In the genomic region with DNA sequence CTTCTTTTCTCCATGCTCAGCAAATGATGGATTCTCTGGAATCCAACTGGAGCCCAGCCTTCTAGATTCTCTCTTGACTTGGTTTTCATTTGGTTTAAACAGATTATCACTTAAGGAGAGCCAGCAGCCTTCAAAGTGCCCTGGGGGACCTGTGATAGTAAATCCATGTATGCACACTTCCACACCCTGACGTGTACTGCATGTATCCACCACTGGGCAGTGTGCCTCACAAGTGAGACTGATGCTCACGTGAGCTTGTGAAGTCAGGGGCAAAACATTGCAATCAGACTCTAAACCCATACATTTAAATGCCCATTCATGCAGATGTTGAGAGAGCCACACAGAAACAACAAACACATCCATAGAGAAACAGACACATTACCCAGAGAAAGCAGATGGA, we compare ENCODE assay signal across 2 cellular contexts.
TF ChIP-seq lines count a peak whose summit lies in the region.

No MANE protein-coding gene starts in this region.

TF ChIP-seq in SK-N-SH treated with all-trans-retinoic acid at 6 μM for 48 hours, 23 proteins besides CTCF, POLR2A, EP300 and RAD21 (continued from another document):
- no peak for TF ChIP-seq PATZ1 (CRISPR knock-in tag; IDR thresholded peaks at IDR 0.05; ENCODE audit: borderline replicate concordance)
- TF ChIP-seq OSR1 (CRISPR knock-in tag; IDR thresholded peaks at IDR 0.05), result no peak
- TF ChIP-seq TOX (CRISPR knock-in tag; IDR thresholded peaks at IDR 0.05; ENCODE audit: borderline replicate concordance), result no peak
- no peak for TF ChIP-seq ZNF565 (CRISPR knock-in tag; conservative IDR thresholded peaks at IDR 0.05; ENCODE audit: low read depth)
- TF ChIP-seq RARB (CRISPR knock-in tag; IDR thresholded peaks at IDR 0.05), result no peak
- no peak for TF ChIP-seq PPARA (CRISPR knock-in tag; IDR thresholded peaks at IDR 0.05; ENCODE audit: borderline replicate concordance)
- no peak for TF ChIP-seq POU6F1 (CRISPR knock-in tag; IDR thresholded peaks at IDR 0.05; ENCODE audit: borderline replicate concordance, low read depth)
- TF ChIP-seq ZFP30 (CRISPR knock-in tag; IDR thresholded peaks at IDR 0.05), result no peak
- no peak for TF ChIP-seq TSHZ2 (CRISPR knock-in tag; IDR thresholded peaks at IDR 0.05)
- no peak for TF ChIP-seq GLIS3 (CRISPR knock-in tag; IDR thresholded peaks at IDR 0.05)
- TF ChIP-seq CREB5 (CRISPR knock-in tag; IDR thresholded peaks at IDR 0.05; ENCODE audit: low read depth), result no peak
- no peak for TF ChIP-seq ESRRG (CRISPR knock-in tag; IDR thresholded peaks at IDR 0.05)
TF ChIP-seq in SK-N-SH treated with all-trans-retinoic acid at 6 μM for 48 hours: peak in this region for 0.

TF ChIP-seq in SK-N-SH, 30 proteins besides CTCF, POLR2A, EP300 and RAD21 (continued from another document):
- TF ChIP-seq REST (IDR thresholded peaks at IDR 0.05; ENCODE audit: low read depth, low read length), result no peak
TF ChIP-seq in SK-N-SH: peak in this region for 0.
